ENCODE assay signal across 11 cellular contexts in genomic region chr4:152099555-152099954, GRCh38.
DNase-seq lines count a peak whose midpoint lies in the region; ATAC-seq and TF ChIP-seq lines count a peak whose summit lies in the region.
"Had no signal": no experiment of that assay in that cellular context is flagged by ENCODE, and none has a peak within 500 bp of the region (broad histone marks: within the 10 kb centered on the region; RNA-seq: fewer than 3 reads in every experiment).

No MANE protein-coding gene starts in this region.

- no peak overlapping the region for H3K14ac ChIP-seq in mesenchymal stem cell (ENCODE audit: low read length in 2 of 2)

- no peak overlapping the region for H3K9ac ChIP-seq in BLaER1 treated with 17β-estradiol and CSF1 and Interleukin-3, amounts not matched to agents 10 nM and 100 nM
- H3K9ac ChIP-seq in mesenchymal stem cell (ENCODE audit: low read length), result no peak overlapping the region

- H3K79me1 ChIP-seq in mesenchymal stem cell (replicated peaks; ENCODE audit: low read length, poor library complexity, severe bottlenecking), result no peaks in the 10 kb centered on the region

- DNase-seq in activated CD4-positive, alpha-beta memory T cell treated with anti-CD3 and anti-CD28 coated beads for 36 hours, result peak; percentile 36
- no peak for DNase-seq in naive B cell
- no peak for DNase-seq in mesenchymal stem cell
- DNase-seq in activated effector memory CD4-positive, alpha-beta T cell treated with Interleukin-2 at 50 U/mL for 16 hours, result no peak
- DNase-seq: aorta, COR-L47 had no signal

- no peak overlapping the region for H3K23ac ChIP-seq in mesenchymal stem cell (ENCODE audit: low read length in 2 of 2)

- no peaks in the 10 kb centered on the region for H3K9me3 Mint-ChIP-seq in activated CD4-positive, alpha-beta memory T cell treated with anti-CD3 and anti-CD28 coated beads for 36 hours
- H3K9me3 Mint-ChIP-seq in naive B cell, result peaks cover 0 to 10% (median 0%) of the 10 kb centered on the region in 7 donors

- H3K9me3 ChIP-seq in BLaER1 treated with 17β-estradiol and CSF1 and Interleukin-3, amounts not matched to agents 10 nM and 100 nM (replicated peaks in 1 of 11), result peaks cover 0 to 17% (median 5%) of the 10 kb centered on the region in 11 experiments; a peak in 10 of 22 replicates
- no peaks in the 10 kb centered on the region for H3K9me3 ChIP-seq in mesenchymal stem cell (ENCODE audit: control insufficient read depth, low read length)
- H3K9me3 ChIP-seq: gastroesophageal sphincter had no signal

- H3K4ac ChIP-seq in mesenchymal stem cell (ENCODE audit: low read depth in 1 of 2, low read length in 2 of 2), result no peak overlapping the region

- no peaks in the 10 kb centered on the region for H3K36me3 ChIP-seq in BLaER1 treated with 17β-estradiol and CSF1 and Interleukin-3, amounts not matched to agents 10 nM and 100 nM
- no peaks in the 10 kb centered on the region for H3K36me3 ChIP-seq in mesenchymal stem cell (ENCODE audit: control insufficient read depth in 1 of 2, insufficient read depth in 2 of 2, low read depth in 1 of 2, low read length in 2 of 2)
- H3K36me3 ChIP-seq: gastroesophageal sphincter had no signal

- H3K4me1 ChIP-seq in BLaER1 treated with 17β-estradiol and CSF1 and Interleukin-3, amounts not matched to agents 10 nM and 100 nM, result peaks cover 68 to 100% (median 98%) of the 10 kb centered on the region in 10 experiments
- H3K4me1 ChIP-seq in mesenchymal stem cell (ENCODE audit: control insufficient read depth, insufficient read depth, low read depth, low read length), result peaks cover 17% of the 10 kb centered on the region

- no peak overlapping the region for H2BK5ac ChIP-seq in mesenchymal stem cell (ENCODE audit: low read depth, low read length, poor library complexity, severe bottlenecking)

- no peak overlapping the region for H2BK15ac ChIP-seq in mesenchymal stem cell (ENCODE audit: low read depth, poor library complexity, severe bottlenecking)

- intact Hi-C loops in activated CD4-positive, alpha-beta memory T cell treated with anti-CD3 and anti-CD28 coated beads for 36 hours (cut with micrococcal nuclease), result no loop called here

- peak overlapping the region; percentile 97 for H3K27ac Mint-ChIP-seq in activated CD4-positive, alpha-beta memory T cell treated with anti-CD3 and anti-CD28 coated beads for 36 hours
- H3K27ac Mint-ChIP-seq in naive B cell, result peak overlapping the region in 4 of 6 donors; percentile 12 to 92 (median 77)

- H2AFZ ChIP-seq in mesenchymal stem cell (ENCODE audit: low read depth, low read length), result no peak overlapping the region

- H3K4me1 Mint-ChIP-seq in activated CD4-positive, alpha-beta memory T cell treated with anti-CD3 and anti-CD28 coated beads for 36 hours (ENCODE audit: low read depth), result peaks cover 91% of the 10 kb centered on the region
- peaks cover 29 to 51% (median 37%) of the 10 kb centered on the region in 3 donors for H3K4me1 Mint-ChIP-seq in naive B cell

- H4K20me1 ChIP-seq in BLaER1 treated with 17β-estradiol and CSF1 and Interleukin-3, amounts not matched to agents 10 nM and 100 nM, result no peaks in the 10 kb centered on the region

- TF ChIP-seq CTCF in GM12872 (IDR thresholded peaks at IDR 0.05; ENCODE audit: insufficient read depth, low read depth, low read length), result peak; percentile 16; the same call in 1 of the 3 replicates

- H3K27me3 Mint-ChIP-seq in activated CD4-positive, alpha-beta memory T cell treated with anti-CD3 and anti-CD28 coated beads for 36 hours, result no peaks in the 10 kb centered on the region
- H3K27me3 Mint-ChIP-seq in naive B cell, result no peaks in the 10 kb centered on the region

- CTCF ChIA-PET in activated CD4-positive, alpha-beta memory T cell treated with anti-CD3 and anti-CD28 coated beads for 36 hours (lab: Charles Lee), result interaction anchor here (1.1 kb wide), 1 partner anchor 229 kb away, joined by 3 read pairs; no protein-coding TSS in a partner anchor

- no peak overlapping the region for H3K4me3 Mint-ChIP-seq in activated CD4-positive, alpha-beta memory T cell treated with anti-CD3 and anti-CD28 coated beads for 36 hours
- H3K4me3 Mint-ChIP-seq in naive B cell, result peak overlapping the region in 4 of 8 donors; percentile 10 to 82 (median 75)

- no peak overlapping the region for H4K8ac ChIP-seq in mesenchymal stem cell (ENCODE audit: low read length)

- ATAC-seq in naive B cell (ENCODE audit: low read depth in 2 of 2) (no peak), GM19452 (IDR thresholded peaks at IDR 0.05; ENCODE audit: unreplicated experiment) (no peak)
- ATAC-seq: gastroesophageal sphincter had no signal

- H3K18ac ChIP-seq in mesenchymal stem cell (ENCODE audit: low read depth in 1 of 2, low read length in 2 of 2), result no peak overlapping the region

- H3K4me2 ChIP-seq in BLaER1 treated with 17β-estradiol and CSF1 and Interleukin-3, amounts not matched to agents 10 nM and 100 nM, result peak overlapping the region; percentile 72 to 91 (median 81)
- H3K4me2 ChIP-seq in mesenchymal stem cell (ENCODE audit: low read length, poor library complexity, severe bottlenecking), result no peak overlapping the region

- H4K91ac ChIP-seq in mesenchymal stem cell (ENCODE audit: low read length), result no peak overlapping the region

- H2BK12ac ChIP-seq in mesenchymal stem cell (ENCODE audit: low read length in 2 of 2), result no peak overlapping the region

- WGBS in mesenchymal stem cell, result 94% methylated on average over 2 of the region's 2 CpGs

- H3K27ac ChIP-seq in BLaER1 treated with 17β-estradiol and CSF1 and Interleukin-3, amounts not matched to agents 10 nM and 100 nM, result peak overlapping the region in 8 of 11 experiments; percentile 9 to 58 (median 30); a peak in 11 of 22 replicates
- H3K27ac ChIP-seq in mesenchymal stem cell (ENCODE audit: low read length, poor library complexity, severe bottlenecking), result no peak overlapping the region
- H3K27ac ChIP-seq: gastroesophageal sphincter, HL-60 had no signal

- no peak overlapping the region for H2AK5ac ChIP-seq in mesenchymal stem cell (ENCODE audit: low read length, severe bottlenecking)

- no peak overlapping the region for H2BK120ac ChIP-seq in mesenchymal stem cell (ENCODE audit: low read depth, low read length)

- peaks cover 4% of the 10 kb centered on the region for H3K36me3 Mint-ChIP-seq in activated CD4-positive, alpha-beta memory T cell treated with anti-CD3 and anti-CD28 coated beads for 36 hours
- H3K36me3 Mint-ChIP-seq in naive B cell, result peaks cover 8 to 12% of the 10 kb centered on the region in 2 donors

- POLR2A ChIA-PET in activated CD4-positive, alpha-beta memory T cell treated with anti-CD3 and anti-CD28 coated beads for 36 hours (lab: Charles Lee), result no interaction called here

- H3K27me3 ChIP-seq in BLaER1 treated with 17β-estradiol and CSF1 and Interleukin-3, amounts not matched to agents 10 nM and 100 nM, result no peaks in the 10 kb centered on the region
- H3K27me3 ChIP-seq in mesenchymal stem cell (ENCODE audit: control insufficient read depth in 1 of 2, insufficient read depth in 1 of 2, low read length in 2 of 2), result no peaks in the 10 kb centered on the region
- H3K27me3 ChIP-seq: gastroesophageal sphincter had no signal

- H3K4me3 ChIP-seq in BLaER1 treated with 17β-estradiol and CSF1 and Interleukin-3, amounts not matched to agents 10 nM and 100 nM, result no peak overlapping the region
- no peak overlapping the region for H3K4me3 ChIP-seq in mesenchymal stem cell (ENCODE audit: insufficient read depth in 1 of 2, low read depth in 1 of 2, low read length in 2 of 2)
- H3K4me3 ChIP-seq: gastroesophageal sphincter had no signal
